Comparison of ENCODE assay signal across 29 cellular contexts in the genomic region with DNA sequence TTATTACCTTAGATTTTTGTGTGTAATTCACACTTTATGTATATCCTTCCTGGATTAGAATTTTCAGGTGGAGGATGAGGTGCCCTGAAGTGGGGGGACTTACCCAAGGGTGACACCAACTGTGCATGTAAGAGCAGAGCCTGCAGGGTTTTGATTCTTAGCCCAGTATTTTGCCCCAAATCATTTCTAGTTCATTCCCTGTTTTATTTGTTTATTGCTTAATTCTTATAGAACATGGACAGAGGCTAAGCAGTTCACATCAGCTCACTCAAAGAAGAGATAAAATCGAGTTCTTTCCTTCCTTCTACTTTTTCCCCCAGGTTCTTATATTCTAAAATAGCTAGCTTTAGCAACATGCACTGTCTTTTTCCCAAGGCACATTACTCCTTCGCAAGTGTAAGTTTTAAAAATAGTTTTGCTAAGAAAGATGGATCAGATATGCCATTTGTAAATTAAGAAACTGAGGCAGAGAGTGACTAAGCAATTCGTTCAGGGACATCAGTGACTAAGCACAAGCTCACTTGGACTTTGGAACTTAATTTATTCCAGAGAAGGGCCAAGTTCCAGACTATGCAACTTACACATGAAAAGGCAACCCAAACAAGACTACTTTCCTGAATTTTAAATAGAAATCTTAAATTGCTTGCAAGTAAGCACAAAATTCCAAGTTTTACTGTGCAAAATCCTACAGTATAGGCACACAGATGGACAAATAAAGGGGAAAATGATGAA.
"Had no signal": no experiment of that assay in that cellular context is flagged by ENCODE, and none has a peak within 500 bp of the region (broad histone marks: within the 10 kb centered on the region; RNA-seq: fewer than 3 reads in every experiment).

No MANE protein-coding gene starts in this region.

- H3K9me3 ChIP-seq: adrenal gland, body of pancreas, SK-N-SH had no signal

- H3K36me3 ChIP-seq: adrenal gland had no signal

- DNase-seq: activated CD4-positive, alpha-beta memory T cell treated with anti-CD3 and anti-CD28 coated beads, Interleukin-2, amount 10 ng/mL, durations not matched to agents 7 days and 5 days; activated CD4-positive, alpha-beta T cell treated with anti-CD3 and anti-CD28 coated beads, Interleukin-2, amount 50 U/mL, for 1 hour; activated CD4-positive, CD25-positive, alpha-beta regulatory T cell; activated CD8-positive, alpha-beta memory T cell treated with anti-CD3 and anti-CD28 coated beads, Interleukin-2, amount 50 U/mL, for 4 hours; activated gamma-delta T cell treated with Interleukin-2 at 50 U/mL for 16 hours; activated naive CD4-positive, alpha-beta T cell treated with anti-CD3 and anti-CD28 coated beads, Interleukin-2, amount 50 U/mL, for 16 hours; activated naive CD8-positive, alpha-beta T cell treated with anti-CD3 and anti-CD28 coated beads, Interleukin-2, amount 10 ng/mL, durations not matched to agents 7 days and 5 days; activated T-cell treated with anti-CD3 and anti-CD28 coated beads, Interleukin-2, amount 50 U/mL, for 72 hours; adrenal gland; anterior cingulate cortex; body of pancreas; KBM-7; NCI-H1092; NCI-H1417; NCI-H1694 treated with DMSO at 0.1 percent for 48 hours; NCI-H2029 treated with DMSO at 0.1 percent for 48 hours; NCI-H345; NCI-H510A; NCI-H526 treated with DMSO at 0.1 percent for 48 hours; NCI-H82; NK-92 treated with Interleukin-12 subunit alpha and Interleukin-12 subunit beta, amount 100 ng/mL, for 24 hours; OCI-M1; RPMI8226; SK-N-SH; T-helper 1 cell had no signal

- ATAC-seq: activated T-cell treated with anti-CD3 and anti-CD28 coated beads, Interleukin-2, amount 50 U/mL, for 72 hours; body of pancreas; Panc1; Right ventricle myocardium inferior had no signal

- H3K27ac ChIP-seq: adrenal gland, body of pancreas, VCaP had no signal

- H3K27me3 ChIP-seq: adrenal gland, body of pancreas had no signal

- FAIRE-seq: bronchial epithelial cell had no signal

- H3K4me1 ChIP-seq: adrenal gland, body of pancreas had no signal

- H3K9ac ChIP-seq: SK-N-SH had no signal

- H3K4me3 ChIP-seq: adrenal gland, body of pancreas had no signal

- H3K4me2 ChIP-seq: SK-N-SH had no signal
